Comparison of ENCODE assay signal across 8 cellular contexts in the genomic region with DNA sequence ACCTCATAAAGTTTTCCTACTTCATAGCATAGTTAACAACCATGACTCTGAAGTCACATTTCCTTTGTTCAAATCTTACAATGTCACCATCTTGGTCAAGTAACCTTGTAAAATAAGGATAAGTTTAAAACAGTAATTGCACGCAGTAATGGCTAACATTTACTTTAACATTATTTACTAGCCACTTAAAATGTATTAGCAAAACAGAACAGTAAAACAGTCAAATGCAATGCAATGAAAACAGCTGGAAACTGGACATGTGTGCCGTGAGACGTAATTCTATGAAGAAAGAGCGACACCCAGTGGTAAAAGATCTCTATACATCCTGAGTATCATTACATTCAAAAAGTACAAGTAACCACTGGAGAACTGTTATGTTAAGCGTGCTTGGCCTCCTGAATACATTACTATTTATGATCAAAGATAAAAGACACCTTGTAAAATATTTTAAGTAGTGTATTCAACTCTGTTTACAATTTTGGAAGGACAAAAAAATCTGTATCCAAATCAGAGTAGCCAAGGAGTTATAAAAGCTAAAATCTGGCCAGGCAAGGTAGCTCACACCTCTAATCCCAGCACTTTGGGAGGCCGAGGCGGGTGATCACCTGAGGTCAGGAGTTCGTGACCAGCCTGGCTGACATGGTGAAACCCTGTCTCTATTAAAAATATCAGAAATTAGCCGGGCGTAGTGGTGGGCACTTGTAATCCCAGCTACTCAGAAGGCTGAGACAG. TPM values are rescaled to one million over a fixed set of nuclear protein-coding genes. Genes with fewer than 3 reads are reported as not detected.
DNase-seq lines count a peak whose midpoint lies in the region; TF ChIP-seq lines count a peak whose summit lies in the region.

No MANE protein-coding gene starts in this region.

- H3K4me1 Mint-ChIP-seq in activated CD4-positive, alpha-beta T cell treated with anti-CD3 and anti-CD28 coated beads, Interleukin-2, amount 10 ng/mL, durations not matched to agents 24 days and 14 days = no peaks in the 10 kb centered on the region

- no peak overlapping the region for H3K4me3 Mint-ChIP-seq in activated CD4-positive, alpha-beta T cell treated with anti-CD3 and anti-CD28 coated beads, Interleukin-2, amount 10 ng/mL, durations not matched to agents 24 days and 14 days

- peaks cover 28% of the 10 kb centered on the region for H3K36me3 Mint-ChIP-seq in activated CD4-positive, alpha-beta T cell treated with anti-CD3 and anti-CD28 coated beads, Interleukin-2, amount 10 ng/mL, durations not matched to agents 24 days and 14 days (ENCODE audit: low read depth)

- peak overlapping the region; percentile 50 for H2AFZ ChIP-seq in SU-DHL-6 (ENCODE audit: low read depth, low read length, severe bottlenecking)

- peak; percentile 70 for DNase-seq in activated CD4-positive, alpha-beta T cell treated with anti-CD3 and anti-CD28 coated beads, Interleukin-2, amount 10 ng/mL, durations not matched to agents 24 days and 14 days
- no peak for DNase-seq in activated CD4-positive, alpha-beta T cell treated with anti-CD3 and anti-CD28 coated beads for 4 hours
- DNase-seq in HAP-1 (ENCODE audit: low spot score in 2 of 2) = peak; percentile 39 to 65
- DNase-seq in NCI-H128 (lab: John Stamatoyannopoulos, UW; ENCODE audit: unreplicated experiment) = peak; percentile 19
- peak; percentile 82 for DNase-seq in fibroblast of the aortic adventitia (ENCODE audit: low read depth)
- DNase-seq in non-pigmented ciliary epithelial cell (ENCODE audit: low read depth) = peak; percentile 31
- no peak for DNase-seq in NCI-H524 treated with DMSO at 0.1 percent for 48 hours (lab: John Stamatoyannopoulos, UW)

- intact Hi-C loops in activated CD4-positive, alpha-beta T cell treated with anti-CD3 and anti-CD28 coated beads, Interleukin-2, amount 10 ng/mL, durations not matched to agents 24 days and 14 days (cut with micrococcal nuclease) = loop anchor here (5.0 kb wide), 2 partner anchors 163 to 953 kb away; no protein-coding TSS in a partner anchor

- no peaks in the 10 kb centered on the region for H3K9me3 Mint-ChIP-seq in activated CD4-positive, alpha-beta T cell treated with anti-CD3 and anti-CD28 coated beads, Interleukin-2, amount 10 ng/mL, durations not matched to agents 24 days and 14 days

- no peaks in the 10 kb centered on the region for H3K79me2 ChIP-seq in SU-DHL-6 (ENCODE audit: insufficient read depth, low read length)

- H3K4me3 ChIP-seq in HAP-1 (no peak overlapping the region), SU-DHL-6 (ENCODE audit: insufficient read depth, low read length, poor library complexity, severe bottlenecking) (no peak overlapping the region), fibroblast of the aortic adventitia (ENCODE audit: low read depth, low read length) (no peak overlapping the region)

- no peaks in the 10 kb centered on the region; the same call in 1 of the 2 replicates for H3K4me1 ChIP-seq in HAP-1

- H3F3A ChIP-seq in SU-DHL-6 (ENCODE audit: insufficient read depth) = no peaks in the 10 kb centered on the region

- H3K27ac ChIP-seq in SU-DHL-6 (ENCODE audit: low read depth, low read length) = no peak overlapping the region

- H3K27me3 Mint-ChIP-seq in activated CD4-positive, alpha-beta T cell treated with anti-CD3 and anti-CD28 coated beads, Interleukin-2, amount 10 ng/mL, durations not matched to agents 24 days and 14 days = no peaks in the 10 kb centered on the region

- no peak overlapping the region for H3K4me2 ChIP-seq in SU-DHL-6 (ENCODE audit: low read depth, low read length, poor library complexity, severe bottlenecking)

- H3K9me2 ChIP-seq in SU-DHL-6 (replicated peaks; ENCODE audit: insufficient read depth, low read length) = no peaks in the 10 kb centered on the region

- peak; percentile 38 for TF ChIP-seq CTCF in SU-DHL-6 (IDR thresholded peaks at IDR 0.05; ENCODE audit: insufficient read depth, low read length, poor library complexity, severe bottlenecking)
- peak; percentile 58 for TF ChIP-seq CTCF in fibroblast of the aortic adventitia (IDR thresholded peaks at IDR 0.05; ENCODE audit: insufficient read depth, low read length)

- H4K20me1 ChIP-seq in SU-DHL-6 (ENCODE audit: low read depth, low read length) = no peaks in the 10 kb centered on the region

- no peak overlapping the region for H3K9ac ChIP-seq in SU-DHL-6 (ENCODE audit: low read length)

- in situ Hi-C loops in HAP-1 (cut with MboI; ENCODE audit: low sequenced_read_pairs) = loop anchor here (5.0 kb wide), 1 partner anchor 958 kb away; no protein-coding TSS in a partner anchor

- H3K27ac Mint-ChIP-seq in activated CD4-positive, alpha-beta T cell treated with anti-CD3 and anti-CD28 coated beads, Interleukin-2, amount 10 ng/mL, durations not matched to agents 24 days and 14 days = no peak overlapping the region

- no peaks in the 10 kb centered on the region for H3K9me3 ChIP-seq in HAP-1
- no peaks in the 10 kb centered on the region for H3K9me3 ChIP-seq in SU-DHL-6 (ENCODE audit: insufficient read depth, low read length)

- H3K27me3 ChIP-seq in HAP-1 (ENCODE audit: low read depth) (no peaks in the 10 kb centered on the region), SU-DHL-6 (ENCODE audit: low read length) (no peaks in the 10 kb centered on the region)

- peaks cover 16% of the 10 kb centered on the region for H3K36me3 ChIP-seq in HAP-1 (replicated peaks)
- H3K36me3 ChIP-seq in SU-DHL-6 (ENCODE audit: low read length) = peaks cover 7% of the 10 kb centered on the region; the same call in 1 of the 2 replicates

RNA-seq across cellular contexts. Expression of a gene that starts 27.2 kb away (rescaled TPM):
- total RNA-seq in activated CD4-positive, alpha-beta T cell treated with anti-CD3 and anti-CD28 coated beads, Interleukin-2, amount 10 ng/mL, durations not matched to agents 24 days and 14 days = 39.0 and 39.1 TPM in 2 replicates
- total RNA-seq in fibroblast of the aortic adventitia (ENCODE audit: low replicate concordance) = 39.9 and 53.2 TPM in 2 replicates

Comparison
In these comparisons a context has a peak if more than half of its experiments do, and no peak if none do; other contexts are left out.
1. DNase-seq: peak in activated CD4-positive, alpha-beta T cell treated with anti-CD3 and anti-CD28 coated beads, Interleukin-2, amount 10 ng/mL, durations not matched to agents 24 days and 14 days (single experiment), HAP-1 (2 of 2), NCI-H128 (single experiment), fibroblast of the aortic adventitia (single experiment) and non-pigmented ciliary epithelial cell (single experiment); none in activated CD4-positive, alpha-beta T cell treated with anti-CD3 and anti-CD28 coated beads for 4 hours (0 of 2) and NCI-H524 treated with DMSO at 0.1 percent for 48 hours (single experiment).